Comparison of ENCODE assay signal across 26 cellular contexts in genomic region chr20:63408684-63409046, GRCh38. TPM values are rescaled to one million over a fixed set of nuclear protein-coding genes. Genes with fewer than 3 reads are reported as not detected.
"Had no signal": no experiment of that assay in that cellular context is flagged by ENCODE, and none has a peak within 500 bp of the region (broad histone marks: within the 10 kb centered on the region; RNA-seq: fewer than 3 reads in every experiment).

No MANE protein-coding gene starts in this region.

- H3K27me3 ChIP-seq: uterus had no signal

- H3K36me3 ChIP-seq: esophagus squamous epithelium, lower lobe of right lung, suprapubic skin, transverse colon, upper lobe of right lung, uterus had no signal

- H3K4me3 Mint-ChIP-seq: effector memory CD8-positive, alpha-beta T cell; natural killer cell; stimulated activated naive CD8-positive, alpha-beta T cell treated with anti-CD3 and anti-CD28 coated beads, Interleukin-15, amount 100 ng/mL, for 72 hours had no signal

- H3K4me3 ChIP-seq: esophagus squamous epithelium, lower lobe of right lung, smooth muscle cell, suprapubic skin, transverse colon, upper lobe of right lung, uterus had no signal

- DNase-seq: cortex of kidney; effector memory CD8-positive, alpha-beta T cell; erythroblast; esophagus squamous epithelium; foreskin melanocyte; left ventricle myocardium superior; lower lobe of right lung; natural killer cell; stimulated activated CD4-positive, alpha-beta T cell treated with anti-CD3 and anti-CD28 coated beads, Interleukin-12 subunit alpha, Interleukin-12 subunit beta, amount 100 ng/mL, for 4 hours; stimulated activated CD4-positive, alpha-beta T cell treated with anti-CD3 and anti-CD28 coated beads, Interleukin-1b, Interleukin-23, amount 100 ng/mL, for 48 hours; stimulated activated CD4-positive, alpha-beta T cell treated with anti-CD3 and anti-CD28 coated beads, Interleukin-4, amount 100 ng/mL, for 1 hour; stimulated activated CD8-positive, alpha-beta memory T cell treated with anti-CD3 and anti-CD28 coated beads, Interleukin-4, amount 100 ng/mL, for 48 hours; stimulated activated naive CD4-positive, alpha-beta T cell; stimulated activated naive CD8-positive, alpha-beta T cell treated with anti-CD3 and anti-CD28 coated beads, Interleukin-15, amount 100 ng/mL, for 72 hours; transverse colon; upper lobe of right lung; uterus had no signal

- H3K27ac ChIP-seq: esophagus squamous epithelium, lower lobe of right lung, parathyroid adenoma, suprapubic skin, transverse colon, upper lobe of right lung, uterus had no signal

- H3K4me1 ChIP-seq: esophagus squamous epithelium, lower lobe of right lung, parathyroid adenoma, suprapubic skin, transverse colon, upper lobe of right lung, uterus had no signal

- ATAC-seq: effector memory CD8-positive, alpha-beta T cell; left ventricle myocardium superior; lower lobe of right lung; natural killer cell; sciatic nerve; stimulated activated naive CD8-positive, alpha-beta T cell treated with anti-CD3 and anti-CD28 coated beads, Interleukin-15, amount 100 ng/mL, for 72 hours; upper lobe of right lung had no signal

- H3K4me1 Mint-ChIP-seq: natural killer cell had no signal

- H3K27ac Mint-ChIP-seq: effector memory CD8-positive, alpha-beta T cell; natural killer cell; progenitor cell of endocrine pancreas; stimulated activated naive CD8-positive, alpha-beta T cell treated with anti-CD3 and anti-CD28 coated beads, Interleukin-15, amount 100 ng/mL, for 72 hours had no signal

- H3K9ac ChIP-seq: parathyroid adenoma had no signal

- H3K9me3 Mint-ChIP-seq: effector memory CD8-positive, alpha-beta T cell; natural killer cell; stimulated activated naive CD8-positive, alpha-beta T cell treated with anti-CD3 and anti-CD28 coated beads, Interleukin-15, amount 100 ng/mL, for 72 hours had no signal

- H3K9me3 ChIP-seq: esophagus squamous epithelium, lower lobe of right lung, suprapubic skin, transverse colon, upper lobe of right lung, uterus had no signal

- H3K79me2 ChIP-seq: parathyroid adenoma had no signal

- H3K27me3 Mint-ChIP-seq: progenitor cell of endocrine pancreas; stimulated activated naive CD8-positive, alpha-beta T cell treated with anti-CD3 and anti-CD28 coated beads, Interleukin-15, amount 100 ng/mL, for 72 hours had no signal

- H3K4me2 ChIP-seq: smooth muscle cell had no signal

- H3K36me3 Mint-ChIP-seq: natural killer cell had no signal

- H2AFZ ChIP-seq: parathyroid adenoma had no signal

RNA-seq across cellular contexts. Expression of gene CHRNA4, which starts 47.5 kb away (rescaled TPM):
- total RNA-seq: esophagus squamous epithelium, lower lobe of right lung, mesenteric fat pad, mononuclear cell, natural killer cell, osteoblast, smooth muscle cell, suprapubic skin had no signal
- polyA plus RNA-seq: keratinocyte had no signal
